ENCODE assay signal across 8 cellular contexts in the genomic region with DNA sequence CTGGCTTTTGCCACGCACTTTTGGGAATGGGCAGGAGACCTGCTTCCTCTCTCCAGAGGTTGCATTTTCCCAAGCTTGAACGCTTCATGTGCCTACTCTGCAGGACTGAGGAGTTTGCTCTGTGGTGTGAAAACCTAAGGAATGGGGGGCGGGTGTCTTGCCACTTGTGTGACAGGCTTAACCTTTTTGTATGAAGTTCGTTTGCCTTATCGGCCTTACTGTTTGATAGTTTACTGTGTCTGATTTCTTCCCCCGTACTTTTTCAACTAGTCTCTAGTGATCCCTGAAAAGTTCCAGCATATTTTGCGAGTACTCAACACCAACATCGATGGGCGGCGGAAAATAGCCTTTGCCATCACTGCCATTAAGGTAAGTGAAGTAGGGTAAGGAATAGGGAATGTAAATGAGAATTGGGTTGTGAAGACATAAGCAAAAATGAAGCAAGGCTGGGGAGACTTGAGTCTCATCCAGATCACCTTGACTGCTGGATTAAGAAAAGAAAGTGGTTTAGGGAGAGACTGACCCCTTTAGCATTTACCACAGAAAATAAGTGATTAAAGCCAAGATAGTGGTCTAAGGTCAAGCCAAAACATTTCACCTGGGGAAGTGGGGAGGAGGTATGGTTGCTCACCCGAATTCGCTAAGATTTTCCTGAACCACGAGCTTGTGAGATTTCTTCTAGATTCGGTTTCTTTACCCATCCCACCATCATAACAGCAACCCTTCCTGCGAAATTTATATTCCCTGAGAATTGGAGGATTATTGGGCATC. TPM values are rescaled to one million over a fixed set of nuclear protein-coding genes. Genes with fewer than 3 reads are reported as not detected.
DNase-seq lines count a peak whose midpoint lies in the region; ATAC-seq and TF ChIP-seq lines count a peak whose summit lies in the region.

No MANE protein-coding gene starts in this region.

- WGBS in GM23248 (ENCODE audit: low coverage in 1 of 2, low lambda C conversion rate in 2 of 2, missing lambda C conversion rate in 2 of 2), 2 experiments: 11 to 19% methylated on average over 15 of the region's 15 CpGs

- H3K27me3 ChIP-seq in GM23248 (replicated peaks; ENCODE audit: insufficient read depth) (no peaks in the 10 kb centered on the region), WERI-Rb-1 (ENCODE audit: insufficient read depth, low read depth, severe bottlenecking) (no peaks in the 10 kb centered on the region), foreskin keratinocyte (no peaks in the 10 kb centered on the region)

- peak overlapping the region; percentile 86; the same call in 1 of the 2 replicates for H2AFZ ChIP-seq in GM23248

- H3K4me1 ChIP-seq in GM23248 (ENCODE audit: insufficient read depth) (peaks cover 39% of the 10 kb centered on the region), foreskin keratinocyte (peaks cover 14% of the 10 kb centered on the region)

- H3K9me3 ChIP-seq in GM23248 (ENCODE audit: low read depth): no peaks in the 10 kb centered on the region
- no peaks in the 10 kb centered on the region for H3K9me3 ChIP-seq in WERI-Rb-1 (ENCODE audit: severe bottlenecking)

- peak overlapping the region; percentile 98 for H3K4me2 ChIP-seq in GM23248 (ENCODE audit: unreplicated experiment)

- H3K9me2 ChIP-seq in GM23248 (ENCODE audit: insufficient read depth): no peaks in the 10 kb centered on the region

- H3K9ac ChIP-seq in GM23248: peak overlapping the region; percentile 88

- DNase-seq in GM23248 (no peak), WERI-Rb-1 (no peak), foreskin keratinocyte (no peak), skeletal muscle cell (ENCODE audit: low read depth) (no peak), LoVo (ENCODE audit: low spot score) (no peak), Kasumi-1 (lab: John Stamatoyannopoulos, UW) (no peak), NCI-H510A (lab: John Stamatoyannopoulos, UW) (no peak)

- H3K27ac ChIP-seq in GM23248 (peak overlapping the region; percentile 81), WERI-Rb-1 (peak overlapping the region; percentile 99), foreskin keratinocyte (peak overlapping the region; percentile 61)

- H3K79me2 ChIP-seq in GM23248 (ENCODE audit: insufficient read depth): peaks cover 73% of the 10 kb centered on the region

- peaks cover 49% of the 10 kb centered on the region for H3F3A ChIP-seq in GM23248 (ENCODE audit: insufficient read depth)

- peaks cover 4% of the 10 kb centered on the region; the same call in 1 of the 2 replicates for H4K20me1 ChIP-seq in GM23248 (ENCODE audit: insufficient read depth)

- in situ Hi-C loops in GM23248 (cut with MboI): no loop called here

- H3K36me3 ChIP-seq in GM23248 (ENCODE audit: low read depth): peaks cover 45% of the 10 kb centered on the region
- H3K36me3 ChIP-seq in WERI-Rb-1: peaks cover 76% of the 10 kb centered on the region

- TF ChIP-seq CTCF in WERI-Rb-1 (IDR thresholded peaks at IDR 0.05; ENCODE audit: low read depth, low read length) (no peak), foreskin keratinocyte (conservative IDR thresholded peaks at IDR 0.05) (no peak)

- no peak for ATAC-seq in foreskin keratinocyte
- no peak for ATAC-seq in GM21423 (IDR thresholded peaks at IDR 0.05; ENCODE audit: unreplicated experiment)

- H3K4me3 ChIP-seq in GM23248: peak overlapping the region; percentile 79
- peak overlapping the region; percentile 79 for H3K4me3 ChIP-seq in WERI-Rb-1 (ENCODE audit: low read depth, low read length)
- peak overlapping the region; percentile 98 for H3K4me3 ChIP-seq in skeletal muscle cell (ENCODE audit: low read depth, low read length)

RNA-seq across cellular contexts. Expression of gene RPS18, which starts 0.7 kb away (rescaled TPM):
- 2,521 and 3,021 TPM in 2 replicates for total RNA-seq in GM23248 (2014; rRNA removed; shearing (Covaris generic))
- polyA plus RNA-seq in GM23248 (2016; fragmentation: Nextera tagmentation; extraction: Ambion mirVana): 1,848 and 1,924 TPM in 2 replicates
- 4,093 and 4,126 TPM in 2 replicates for total RNA-seq in foreskin keratinocyte
- polyA plus RNA-seq in foreskin keratinocyte: 6,643 and 6,921 TPM in 2 replicates

RNA-seq across cellular contexts. Expression of gene VPS52, which starts 0.9 kb away (rescaled TPM):
- total RNA-seq in GM23248 (2014; rRNA removed; shearing (Covaris generic)): 32.3 and 38.8 TPM in 2 replicates
- polyA plus RNA-seq in GM23248 (2016; fragmentation: Nextera tagmentation; extraction: Ambion mirVana): 33.9 and 35.3 TPM in 2 replicates
- 31.4 and 32.1 TPM in 2 replicates for total RNA-seq in foreskin keratinocyte
- polyA plus RNA-seq in foreskin keratinocyte: 26.1 and 27.2 TPM in 2 replicates

RNA-seq across cellular contexts. Expression of gene B3GALT4, which starts 4.4 kb away (rescaled TPM):
- total RNA-seq in GM23248 (2014; rRNA removed; shearing (Covaris generic)): 2.6 and 2.7 TPM in 2 replicates
- polyA plus RNA-seq in GM23248 (2016; fragmentation: Nextera tagmentation; extraction: Ambion mirVana): 2.4 and 2.7 TPM in 2 replicates
- total RNA-seq in foreskin keratinocyte: 1.1 and 1.3 TPM in 2 replicates
- polyA plus RNA-seq in foreskin keratinocyte: 1.0 and 1.4 TPM in 2 replicates

RNA-seq across cellular contexts. Expression of gene WDR46, which starts 16.5 kb away (rescaled TPM):
- 64.4 and 81.9 TPM in 2 replicates for total RNA-seq in GM23248 (2014; rRNA removed; shearing (Covaris generic))
- polyA plus RNA-seq in GM23248 (2016; fragmentation: Nextera tagmentation; extraction: Ambion mirVana) (79.4 and 90.9 TPM in 2 replicates), foreskin keratinocyte (73.1 and 79.0 TPM in 2 replicates)
- total RNA-seq in foreskin keratinocyte: 65.7 and 83.3 TPM in 2 replicates

RNA-seq across cellular contexts. Expression of gene PFDN6, which starts 16.9 kb away (rescaled TPM):
- 31.9 and 38.7 TPM in 2 replicates for total RNA-seq in GM23248 (2014; rRNA removed; shearing (Covaris generic))
- polyA plus RNA-seq in GM23248 (2016; fragmentation: Nextera tagmentation; extraction: Ambion mirVana) (7.9 and 9.1 TPM in 2 replicates), foreskin keratinocyte (169 TPM in 2 replicates)
- total RNA-seq in foreskin keratinocyte: 76.8 and 89.5 TPM in 2 replicates
